In genomic region chr10:1932617-1933016, GRCh38 we compare ENCODE assay signal across 21 cellular contexts.
DNase-seq lines count a peak whose midpoint lies in the region; ATAC-seq and TF ChIP-seq lines count a peak whose summit lies in the region.
"Had no signal": no experiment of that assay in that cellular context is flagged by ENCODE, and none has a peak within 500 bp of the region (broad histone marks: within the 10 kb centered on the region; RNA-seq: fewer than 3 reads in every experiment).

No MANE protein-coding gene starts in this region.

- 36% methylated on average over 13 of the region's 16 CpGs for WGBS in mesenchymal stem cell
- WGBS in endodermal cell (ENCODE audit: insufficient coverage in 1 of 2, insufficient read length in 1 of 2), 2 experiments: 84 to 95% methylated on average over 4 to 16 of the region's 16 CpGs

- H3K27me3 ChIP-seq in CD4-positive, CD25-positive, alpha-beta regulatory T cell (ENCODE audit: control insufficient read depth, insufficient read depth, low read length): no peaks in the 10 kb centered on the region
- H3K27me3 ChIP-seq in mesenchymal stem cell (ENCODE audit: control insufficient read depth in 1 of 2, insufficient read depth in 1 of 2, low read length in 2 of 2): no peaks in the 10 kb centered on the region
- no peaks in the 10 kb centered on the region for H3K27me3 ChIP-seq in CD8-positive, alpha-beta memory T cell (ENCODE audit: insufficient read depth, low read length, poor library complexity, severe bottlenecking)
- H3K27me3 ChIP-seq in endodermal cell (ENCODE audit: control insufficient read depth, insufficient read depth, low read length, poor library complexity, severe bottlenecking): no peaks in the 10 kb centered on the region
- H3K27me3 ChIP-seq: BLaER1 had no signal

- no peak overlapping the region for H3K14ac ChIP-seq in mesenchymal stem cell (ENCODE audit: low read length in 2 of 2)

- H3K9me3 Mint-ChIP-seq in activated CD4-positive, alpha-beta T cell treated with anti-CD3 and anti-CD28 coated beads for 36 hours (ENCODE audit: low read depth): no peaks in the 10 kb centered on the region
- H3K9me3 Mint-ChIP-seq in CD4-positive, CD25-positive, alpha-beta regulatory T cell: peaks cover 0 to 2% (median 0%) of the 10 kb centered on the region in 7 donors
- H3K9me3 Mint-ChIP-seq in CD8-positive, alpha-beta memory T cell: peaks cover 0 to 2% (median 0%) of the 10 kb centered on the region in 5 donors
- no peaks in the 10 kb centered on the region for H3K9me3 Mint-ChIP-seq in endodermal cell

- H3K4me1 Mint-ChIP-seq in activated CD4-positive, alpha-beta T cell treated with anti-CD3 and anti-CD28 coated beads for 36 hours: peaks cover 22% of the 10 kb centered on the region
- peaks cover 0 to 8% (median under 1%) of the 10 kb centered on the region in 4 donors for H3K4me1 Mint-ChIP-seq in CD4-positive, CD25-positive, alpha-beta regulatory T cell
- H3K4me1 Mint-ChIP-seq in CD8-positive, alpha-beta memory T cell: peaks cover 0 to 17% (median 16%) of the 10 kb centered on the region in 3 donors
- H3K4me1 Mint-ChIP-seq in endodermal cell: no peaks in the 10 kb centered on the region

- H3K9me3 ChIP-seq in CD4-positive, CD25-positive, alpha-beta regulatory T cell (ENCODE audit: control insufficient read depth in 2 of 2, low read length in 2 of 2): no peaks in the 10 kb centered on the region
- peaks cover 7% of the 10 kb centered on the region for H3K9me3 ChIP-seq in mesenchymal stem cell (ENCODE audit: control insufficient read depth, low read length)
- no peaks in the 10 kb centered on the region for H3K9me3 ChIP-seq in CD8-positive, alpha-beta memory T cell (ENCODE audit: low read length)
- H3K9me3 ChIP-seq in endodermal cell (ENCODE audit: control insufficient read depth, low read length): no peaks in the 10 kb centered on the region
- H3K9me3 ChIP-seq: heart left ventricle, lower lobe of right lung had no signal

- H2BK12ac ChIP-seq in mesenchymal stem cell (ENCODE audit: low read length in 2 of 2): no peak overlapping the region

- no peak overlapping the region for H3K18ac ChIP-seq in mesenchymal stem cell (ENCODE audit: low read depth in 1 of 2, low read length in 2 of 2)

- no peak overlapping the region for H2BK15ac ChIP-seq in mesenchymal stem cell (ENCODE audit: low read depth, poor library complexity, severe bottlenecking)

- peak overlapping the region; percentile 0 for H4K8ac ChIP-seq in mesenchymal stem cell (ENCODE audit: low read length)

- H3K27ac Mint-ChIP-seq in activated CD4-positive, alpha-beta T cell treated with anti-CD3 and anti-CD28 coated beads for 36 hours: no peak overlapping the region
- H3K27ac Mint-ChIP-seq in CD4-positive, CD25-positive, alpha-beta regulatory T cell: peak overlapping the region in 2 of 3 donors; percentile 89 to 97
- peak overlapping the region in 1 of 8 donors; percentile 85 for H3K27ac Mint-ChIP-seq in CD8-positive, alpha-beta memory T cell
- no peak overlapping the region for H3K27ac Mint-ChIP-seq in endodermal cell
- H3K27ac Mint-ChIP-seq: progenitor cell of endocrine pancreas had no signal

- peak overlapping the region; percentile 18 for H2AFZ ChIP-seq in mesenchymal stem cell (ENCODE audit: low read depth, low read length)

- no peak overlapping the region for H3K9ac ChIP-seq in mesenchymal stem cell (ENCODE audit: low read length)
- H3K9ac ChIP-seq in endodermal cell (ENCODE audit: extremely low read depth, low read length, poor library complexity, severe bottlenecking): no peak overlapping the region
- H3K9ac ChIP-seq: BLaER1 had no signal

- no peak overlapping the region for H3K4ac ChIP-seq in mesenchymal stem cell (ENCODE audit: low read depth in 1 of 2, low read length in 2 of 2)

- ATAC-seq in activated CD4-positive, alpha-beta T cell treated with anti-CD3 and anti-CD28 coated beads for 36 hours: peak; percentile 36
- ATAC-seq in CD4-positive, CD25-positive, alpha-beta regulatory T cell (ENCODE audit: low read depth in 2 of 2): peak; percentile 22 to 37
- ATAC-seq: heart left ventricle, lower lobe of right lung had no signal

- POLR2A ChIA-PET in activated CD4-positive, alpha-beta T cell treated with anti-CD3 and anti-CD28 coated beads for 36 hours (lab: Charles Lee): no interaction called here
- POLR2A ChIA-PET in CD8-positive, alpha-beta memory T cell (lab: Charles Lee): no interaction called here

- H3K36me3 ChIP-seq in CD4-positive, CD25-positive, alpha-beta regulatory T cell (ENCODE audit: control insufficient read depth, insufficient read depth, low read length): no peaks in the 10 kb centered on the region
- H3K36me3 ChIP-seq in mesenchymal stem cell (ENCODE audit: control insufficient read depth in 1 of 2, insufficient read depth in 2 of 2, low read depth in 1 of 2, low read length in 2 of 2): no peaks in the 10 kb centered on the region
- H3K36me3 ChIP-seq in CD8-positive, alpha-beta memory T cell (ENCODE audit: insufficient read depth, low read length): no peaks in the 10 kb centered on the region
- no peaks in the 10 kb centered on the region for H3K36me3 ChIP-seq in endodermal cell (ENCODE audit: control insufficient read depth, insufficient read depth, low read length)
- H3K36me3 ChIP-seq: BLaER1, heart left ventricle, lower lobe of right lung had no signal

- no peak overlapping the region for H3K4me2 ChIP-seq in mesenchymal stem cell (ENCODE audit: low read length, poor library complexity, severe bottlenecking)
- H3K4me2 ChIP-seq: BLaER1 had no signal

- no peak overlapping the region for H3K23ac ChIP-seq in mesenchymal stem cell (ENCODE audit: low read length in 2 of 2)

- no peaks in the 10 kb centered on the region for H3K79me1 ChIP-seq in mesenchymal stem cell (replicated peaks; ENCODE audit: low read length, poor library complexity, severe bottlenecking)

- intact Hi-C loops in activated CD4-positive, alpha-beta T cell treated with anti-CD3 and anti-CD28 coated beads for 36 hours (cut with DNase I, micrococcal nuclease): no loop called here

- H3K27me3 Mint-ChIP-seq in activated CD4-positive, alpha-beta T cell treated with anti-CD3 and anti-CD28 coated beads for 36 hours: no peaks in the 10 kb centered on the region
- H3K27me3 Mint-ChIP-seq in CD4-positive, CD25-positive, alpha-beta regulatory T cell: peaks cover 6% of the 10 kb centered on the region
- H3K27me3 Mint-ChIP-seq in CD8-positive, alpha-beta memory T cell: peaks cover 0 to 2% of the 10 kb centered on the region in 2 donors
- no peaks in the 10 kb centered on the region for H3K27me3 Mint-ChIP-seq in endodermal cell (ENCODE audit: insufficient read depth)

- H3K36me3 Mint-ChIP-seq in activated CD4-positive, alpha-beta T cell treated with anti-CD3 and anti-CD28 coated beads for 36 hours (ENCODE audit: low read depth): no peaks in the 10 kb centered on the region
- H3K36me3 Mint-ChIP-seq in CD4-positive, CD25-positive, alpha-beta regulatory T cell: no peaks in the 10 kb centered on the region
- no peaks in the 10 kb centered on the region for H3K36me3 Mint-ChIP-seq in CD8-positive, alpha-beta memory T cell
- no peaks in the 10 kb centered on the region for H3K36me3 Mint-ChIP-seq in endodermal cell (ENCODE audit: low read depth)

- CTCF ChIA-PET in activated CD4-positive, alpha-beta T cell treated with anti-CD3 and anti-CD28 coated beads for 36 hours (lab: Charles Lee): no interaction called here
- CTCF ChIA-PET in CD8-positive, alpha-beta memory T cell (lab: Charles Lee): no interaction called here

- no peak overlapping the region for H3K27ac ChIP-seq in CD4-positive, CD25-positive, alpha-beta regulatory T cell (ENCODE audit: insufficient read depth, low read length, poor library complexity, severe bottlenecking)
- H3K27ac ChIP-seq in mesenchymal stem cell (ENCODE audit: low read length, poor library complexity, severe bottlenecking) (no peak overlapping the region), endodermal cell (ENCODE audit: low read depth, low read length) (no peak overlapping the region)
- no peak overlapping the region for H3K27ac ChIP-seq in CD8-positive, alpha-beta memory T cell (ENCODE audit: low read depth, low read length)
- H3K27ac ChIP-seq: BLaER1, heart left ventricle, lower lobe of right lung had no signal

- H2BK120ac ChIP-seq in mesenchymal stem cell (ENCODE audit: low read depth, low read length): no peak overlapping the region

- no peak for DNase-seq in activated CD4-positive, alpha-beta T cell treated with anti-CD3 and anti-CD28 coated beads for 36 hours
- no peak for DNase-seq in activated CD4-positive, alpha-beta T cell treated with anti-CD3 and anti-CD28 coated beads, Interleukin-2, amount 50 U/mL, for 48 hours
- no peak for DNase-seq in CD4-positive, CD25-positive, alpha-beta regulatory T cell
- DNase-seq in UCSD-AML1 (lab: John Stamatoyannopoulos, UW; ENCODE audit: unreplicated experiment) (peak; percentile 34), mesenchymal stem cell (no peak), globus pallidus (ENCODE audit: low spot score) (no peak), endodermal cell (no peak)
- no peak for DNase-seq in CD8-positive, alpha-beta memory T cell
- DNase-seq: activated CD4-positive, CD25-positive, alpha-beta regulatory T cell; activated CD8-positive, alpha-beta memory T cell treated with anti-CD3 and anti-CD28 coated beads, Interleukin-2, amount 50 U/mL, for 4 hours; amniotic stem cell; heart left ventricle; islet precursor cell; Karpas-422; lower lobe of right lung; NCI-H1105; NCI-H510A; stimulated activated CD4-positive, alpha-beta T cell treated with anti-CD3 and anti-CD28 coated beads, Interleukin-4, amount 100 ng/mL, for 4 hours; SW 1271 had no signal

- H2AK5ac ChIP-seq in mesenchymal stem cell (ENCODE audit: low read length, severe bottlenecking): no peak overlapping the region

- H2BK5ac ChIP-seq in mesenchymal stem cell (ENCODE audit: low read depth, low read length, poor library complexity, severe bottlenecking): no peak overlapping the region

- no peak for TF ChIP-seq CTCF in endodermal cell (conservative IDR thresholded peaks at IDR 0.05)

- no peak overlapping the region for H3K4me3 ChIP-seq in CD4-positive, CD25-positive, alpha-beta regulatory T cell (ENCODE audit: low read depth, low read length)
- H3K4me3 ChIP-seq in mesenchymal stem cell (ENCODE audit: insufficient read depth in 1 of 2, low read depth in 1 of 2, low read length in 2 of 2) (no peak overlapping the region), endodermal cell (ENCODE audit: low read length) (no peak overlapping the region)
- no peak overlapping the region for H3K4me3 ChIP-seq in CD8-positive, alpha-beta memory T cell (ENCODE audit: low read length)
- H3K4me3 ChIP-seq: BLaER1, heart left ventricle, lower lobe of right lung had no signal

- H4K91ac ChIP-seq in mesenchymal stem cell (ENCODE audit: low read length): no peak overlapping the region

- no peaks in the 10 kb centered on the region for H3K4me1 ChIP-seq in CD4-positive, CD25-positive, alpha-beta regulatory T cell (ENCODE audit: control insufficient read depth, insufficient read depth, low read length, poor library complexity, severe bottlenecking)
- H3K4me1 ChIP-seq in mesenchymal stem cell (ENCODE audit: control insufficient read depth, insufficient read depth, low read depth, low read length): no peaks in the 10 kb centered on the region
- no peaks in the 10 kb centered on the region for H3K4me1 ChIP-seq in CD8-positive, alpha-beta memory T cell (ENCODE audit: insufficient read depth, low read length)
- H3K4me1 ChIP-seq in endodermal cell (ENCODE audit: control insufficient read depth, insufficient read depth, low read length): no peaks in the 10 kb centered on the region
- H3K4me1 ChIP-seq: heart left ventricle, lower lobe of right lung had no signal

- H3K4me3 Mint-ChIP-seq in activated CD4-positive, alpha-beta T cell treated with anti-CD3 and anti-CD28 coated beads for 36 hours: no peak overlapping the region
- peak overlapping the region in 1 of 4 donors; percentile 43 for H3K4me3 Mint-ChIP-seq in CD4-positive, CD25-positive, alpha-beta regulatory T cell
- peak overlapping the region in 3 of 7 donors; percentile 8 to 74 (median 47) for H3K4me3 Mint-ChIP-seq in CD8-positive, alpha-beta memory T cell
- H3K4me3 Mint-ChIP-seq in endodermal cell: no peak overlapping the region

Comparison
In these comparisons a context has a peak if more than half of its experiments do, and no peak if none do; other contexts are left out.
1. H3K27ac Mint-ChIP-seq: peak in CD4-positive, CD25-positive, alpha-beta regulatory T cell (2 of 3); none in activated CD4-positive, alpha-beta T cell treated with anti-CD3 and anti-CD28 coated beads for 36 hours (single experiment) and endodermal cell (single experiment).